ENCODE assay signal across 1 cellular context in genomic region chr6:25748049-25748448, GRCh38.
TF ChIP-seq lines count a peak whose summit lies in the region.

No MANE protein-coding gene starts in this region.

TF ChIP-seq in GM23338, 12 proteins besides CTCF, POLR2A, EP300 and RAD21 (continued from another document):
- TF ChIP-seq ZNF462 (CRISPR knock-in tag; IDR thresholded peaks at IDR 0.05): no peak
- TF ChIP-seq EZH2phosphoT487 (IDR thresholded peaks at IDR 0.05; ENCODE audit: unreplicated experiment): no peak
